ENCODE assay signal across 5 cellular contexts in the genomic region with DNA sequence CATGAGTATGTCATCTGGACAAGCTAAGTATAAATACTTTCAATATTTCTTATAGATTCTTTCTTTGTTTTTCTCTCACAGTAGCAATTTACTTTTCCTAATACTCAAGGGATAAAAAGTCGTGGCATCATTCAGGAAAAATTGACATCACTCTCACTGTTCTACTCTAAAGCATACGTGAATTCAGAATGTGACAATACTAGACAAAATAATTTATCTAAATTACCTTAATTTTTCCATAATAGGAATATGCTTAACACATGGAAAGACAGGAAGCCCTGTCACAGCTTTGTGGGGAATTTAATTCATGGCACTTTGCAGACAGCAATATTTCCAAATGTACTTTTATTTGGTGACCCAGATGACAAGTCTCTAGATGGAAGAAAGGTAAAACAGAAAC.
"Had no signal": no experiment of that assay in that cellular context is flagged by ENCODE, and none has a peak within 500 bp of the region (broad histone marks: within the 10 kb centered on the region; RNA-seq: fewer than 3 reads in every experiment).

No MANE protein-coding gene starts in this region.

- H3K4me3 ChIP-seq: K562 had no signal

- H3K27ac ChIP-seq: HL-60 had no signal

- DNase-seq: IMR-90, KBM-7, KG1 had no signal
